Comparison of ENCODE assay signal across 8 cellular contexts in the genomic region with DNA sequence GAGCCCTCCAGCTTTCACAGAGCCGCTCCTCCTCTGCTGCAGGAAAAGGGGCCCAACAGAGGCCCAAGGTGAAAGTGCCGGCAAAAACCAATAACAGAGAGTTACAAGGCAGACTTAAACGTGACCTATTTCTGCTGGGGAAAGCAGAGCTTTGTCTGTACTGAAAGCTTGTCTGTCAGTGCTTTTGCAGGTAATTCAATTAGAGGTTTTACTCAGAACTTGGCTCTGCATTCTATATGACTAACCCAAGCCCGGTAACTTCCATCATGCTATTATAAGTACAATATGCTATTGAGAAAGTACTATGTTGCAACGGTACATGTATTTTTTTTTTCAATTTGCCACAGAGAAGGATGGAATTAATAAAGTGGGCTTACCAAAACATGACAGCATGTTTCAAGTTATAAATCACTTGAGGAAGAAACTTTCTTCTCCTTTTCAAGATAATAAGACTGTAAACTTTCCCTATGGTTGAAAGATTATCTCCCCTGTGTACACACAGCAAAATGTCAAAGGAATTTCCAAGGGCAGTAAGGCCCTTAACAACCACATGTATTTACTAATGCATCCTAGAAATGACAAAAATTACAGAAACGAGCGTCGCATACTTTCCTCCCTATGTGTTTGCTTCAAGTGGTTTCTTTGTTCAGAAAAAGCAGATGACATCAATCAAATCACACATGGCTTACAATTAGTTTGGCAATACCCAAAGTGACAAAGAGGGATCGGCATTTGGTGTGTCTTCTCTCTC.
DNase-seq lines count a peak whose midpoint lies in the region; ATAC-seq and TF ChIP-seq lines count a peak whose summit lies in the region.

No MANE protein-coding gene starts in this region.

- in situ Hi-C loops in transverse colon (cut with MboI; ENCODE audit: low pct_ligation_motif_present in 1 of 4, low pct_unique_long_range_greater_than_20kb in 1 of 4, low sequenced_read_pairs in 3 of 4) = no loop called here

- H3K4me1 Mint-ChIP-seq in CD8-positive, alpha-beta memory T cell = peaks cover 30 to 33% (median 31%) of the 10 kb centered on the region in 3 donors

- H3K36me3 Mint-ChIP-seq in CD8-positive, alpha-beta memory T cell = no peaks in the 10 kb centered on the region

- no peak for DNase-seq in CD8-positive, alpha-beta memory T cell
- DNase-seq in UCSD-AML1 (lab: John Stamatoyannopoulos, UW; ENCODE audit: unreplicated experiment) = peak; percentile 5
- peak; percentile 85 for DNase-seq in kidney glomerular epithelial cell (lab: John Stamatoyannopoulos, UW)
- no peak for DNase-seq in DMS79 treated with DMSO at 0.1 percent for 48 hours (lab: John Stamatoyannopoulos, UW)
- no peak for DNase-seq in transverse colon
- no peak for DNase-seq in activated CD8-positive, alpha-beta memory T cell treated with anti-CD3 and anti-CD28 coated beads for 24 hours

- H3K27ac ChIP-seq in CD8-positive, alpha-beta memory T cell (ENCODE audit: low read depth, low read length) = peak overlapping the region; percentile 19
- no peak overlapping the region for H3K27ac ChIP-seq in transverse colon

- CTCF ChIA-PET in CD8-positive, alpha-beta memory T cell (lab: Charles Lee) = no interaction called here

- H3K27me3 ChIP-seq in CD8-positive, alpha-beta memory T cell (ENCODE audit: insufficient read depth, low read length, poor library complexity, severe bottlenecking) = no peaks in the 10 kb centered on the region
- no peaks in the 10 kb centered on the region for H3K27me3 ChIP-seq in transverse colon

- POLR2A ChIA-PET in CD8-positive, alpha-beta memory T cell (lab: Charles Lee) = no interaction called here

- no peaks in the 10 kb centered on the region for H3K9me3 ChIP-seq in CD8-positive, alpha-beta memory T cell (ENCODE audit: low read length)
- no peaks in the 10 kb centered on the region for H3K9me3 ChIP-seq in transverse colon

- 41 to 48% methylated on average over 8 to 9 of the region's 9 CpGs for WGBS in transverse colon (ENCODE audit: low coverage in 1 of 2), 2 donors

- no peaks in the 10 kb centered on the region for H3K9me3 Mint-ChIP-seq in CD8-positive, alpha-beta memory T cell

- no peaks in the 10 kb centered on the region for H3K36me3 ChIP-seq in CD8-positive, alpha-beta memory T cell (ENCODE audit: insufficient read depth, low read length)
- no peaks in the 10 kb centered on the region for H3K36me3 ChIP-seq in transverse colon

- H3K4me3 Mint-ChIP-seq in CD8-positive, alpha-beta memory T cell = peak overlapping the region in 6 of 7 donors; percentile 25 to 68 (median 61)

- H3K4me1 ChIP-seq in CD8-positive, alpha-beta memory T cell (ENCODE audit: insufficient read depth, low read length) = peaks cover 18% of the 10 kb centered on the region
- H3K4me1 ChIP-seq in transverse colon = peaks cover 12 to 28% (median 19%) of the 10 kb centered on the region in 4 donors

- H3K4me3 ChIP-seq in CD8-positive, alpha-beta memory T cell (ENCODE audit: low read length) = no peak overlapping the region
- H3K4me3 ChIP-seq in transverse colon = no peak overlapping the region

- peak overlapping the region; percentile 6 to 59 (median 36) for H3K27ac Mint-ChIP-seq in CD8-positive, alpha-beta memory T cell

- no peaks in the 10 kb centered on the region for H3K27me3 Mint-ChIP-seq in CD8-positive, alpha-beta memory T cell

- ATAC-seq in GM19467 (IDR thresholded peaks at IDR 0.05; ENCODE audit: unreplicated experiment) (peak; percentile 37), HG03558 (IDR thresholded peaks at IDR 0.05; ENCODE audit: extremely low read depth, unreplicated experiment) (peak; percentile 39)

- TF ChIP-seq POLR2A in transverse colon (IDR thresholded peaks at IDR 0.05) = no peak

- intact Hi-C loops in transverse colon (cut with DNase I; ENCODE audit: low total_unique reads) = no loop called here

- TF ChIP-seq EP300 in transverse colon (IDR thresholded peaks at IDR 0.05; ENCODE audit: low read depth) = no peak

- no peak for TF ChIP-seq CTCF in transverse colon (IDR thresholded peaks at IDR 0.05)

Comparison
In these comparisons a context has a peak if more than half of its experiments do, and no peak if none do; other contexts are left out.
1. DNase-seq: peak in UCSD-AML1 (single experiment) and kidney glomerular epithelial cell (single experiment); none in CD8-positive, alpha-beta memory T cell (0 of 5), DMS79 treated with DMSO at 0.1 percent for 48 hours (single experiment), transverse colon (single experiment) and activated CD8-positive, alpha-beta memory T cell treated with anti-CD3 and anti-CD28 coated beads for 24 hours (single experiment).